In genomic region chr18:63890950-63891304, GRCh38 we compare ENCODE assay signal across 8 cellular contexts. TPM values are rescaled to one million over a fixed set of nuclear protein-coding genes. Genes with fewer than 3 reads are reported as not detected.
DNase-seq lines count a peak whose midpoint lies in the region; ATAC-seq, FAIRE-seq and TF ChIP-seq lines count a peak whose summit lies in the region.

No MANE protein-coding gene starts in this region.

- peak; percentile 50 for ATAC-seq in HG02884 (IDR thresholded peaks at IDR 0.05; ENCODE audit: unreplicated experiment)

- FAIRE-seq in GM12892 (lab: Jason Lieb, UNC): peak; percentile 68

- DNase-seq in GM12892 (ENCODE audit: insufficient read length): no peak
- peak; percentile 77 for DNase-seq in NCI-H82 (lab: John Stamatoyannopoulos, UW)
- peak; percentile 41 for DNase-seq in left kidney (ENCODE audit: low read depth, low spot score)
- DNase-seq in activated CD4-positive, alpha-beta T cell treated with anti-CD3 and anti-CD28 coated beads, Interleukin-2, amount 50 U/mL, for 48 hours: no peak
- DNase-seq in NCI-H226: no peak
- DNase-seq in amygdala (lab: John Stamatoyannopoulos, UW): no peak
- no peak for DNase-seq in activated T-cell treated with anti-CD3 and anti-CD28 coated beads, Interleukin-2, amount 50 U/mL, for 1 hour

- no peak for TF ChIP-seq POLR2A in GM12892 (IDR thresholded peaks at IDR 0.05; ENCODE audit: low read depth, low read length)

RNA-seq across cellular contexts. Expression of gene SERPINB2, which starts 3.4 kb away (rescaled TPM):
- polyA plus RNA-seq in GM12892 (2012; ENCODE audit: missing spikeins): 0.55 TPM

RNA-seq across cellular contexts. Expression of gene SERPINB10, which starts 16.8 kb away (rescaled TPM):
- polyA plus RNA-seq in GM12892 (2012; ENCODE audit: missing spikeins): 14.2 TPM

RNA-seq across cellular contexts. Expression of gene HMSD, which starts 58.2 kb away (rescaled TPM):
- polyA plus RNA-seq in GM12892 (2012; ENCODE audit: missing spikeins): 27.3 TPM

Comparison
In these comparisons a context has a peak if more than half of its experiments do, and no peak if none do; other contexts are left out.
1. DNase-seq: peak in NCI-H82 (single experiment) and left kidney (single experiment); none in GM12892 (single experiment), activated CD4-positive, alpha-beta T cell treated with anti-CD3 and anti-CD28 coated beads, Interleukin-2, amount 50 U/mL, for 48 hours (0 of 2), NCI-H226 (single experiment), amygdala (0 of 56) and activated T-cell treated with anti-CD3 and anti-CD28 coated beads, Interleukin-2, amount 50 U/mL, for 1 hour (single experiment).